31 cellular contexts compared by ENCODE assay signal in genomic region chrX:38138900-38139299, GRCh38.
"Had no signal": no experiment of that assay in that cellular context is flagged by ENCODE, and none has a peak within 500 bp of the region (broad histone marks: within the 10 kb centered on the region; RNA-seq: fewer than 3 reads in every experiment).

No MANE protein-coding gene starts in this region.

- H3K4me3 Mint-ChIP-seq: activated CD4-positive, alpha-beta memory T cell treated with anti-CD3 and anti-CD28 coated beads, Interleukin-2, amount 10 ng/mL, durations not matched to agents 7 days and 5 days; activated CD4-positive, alpha-beta T cell treated with anti-CD3 and anti-CD28 coated beads, Interleukin-2, amount 10 ng/mL, durations not matched to agents 7 days and 5 days; activated naive CD8-positive, alpha-beta T cell; activated T-cell treated with anti-CD3 and anti-CD28 coated beads, Interleukin-2, amount 50 U/mL, for 24 hours; activated T-cell treated with anti-CD3 and anti-CD28 coated beads, Interleukin-2, amount 50 U/mL, for 72 hours; central memory CD8-positive, alpha-beta T cell; effector memory CD8-positive, alpha-beta T cell; WTC11 had no signal

- H3K36me3 ChIP-seq: brain microvascular endothelial cell had no signal

- H3K27me3 Mint-ChIP-seq: activated CD4-positive, alpha-beta memory T cell treated with anti-CD3 and anti-CD28 coated beads, Interleukin-2, amount 10 ng/mL, durations not matched to agents 7 days and 5 days; activated naive CD8-positive, alpha-beta T cell; central memory CD8-positive, alpha-beta T cell had no signal

- H3K27me3 ChIP-seq: brain microvascular endothelial cell had no signal

- H3K4me1 Mint-ChIP-seq: activated CD4-positive, alpha-beta memory T cell treated with anti-CD3 and anti-CD28 coated beads, Interleukin-2, amount 10 ng/mL, durations not matched to agents 7 days and 5 days; activated CD4-positive, alpha-beta T cell treated with anti-CD3 and anti-CD28 coated beads, Interleukin-2, amount 10 ng/mL, durations not matched to agents 7 days and 5 days; central memory CD8-positive, alpha-beta T cell had no signal

- H3K9me3 Mint-ChIP-seq: activated CD4-positive, alpha-beta memory T cell treated with anti-CD3 and anti-CD28 coated beads, Interleukin-2, amount 10 ng/mL, durations not matched to agents 7 days and 5 days; activated CD4-positive, alpha-beta T cell treated with anti-CD3 and anti-CD28 coated beads, Interleukin-2, amount 10 ng/mL, durations not matched to agents 7 days and 5 days; activated T-cell treated with anti-CD3 and anti-CD28 coated beads, Interleukin-2, amount 50 U/mL, for 24 hours; activated T-cell treated with anti-CD3 and anti-CD28 coated beads, Interleukin-2, amount 50 U/mL, for 72 hours; central memory CD8-positive, alpha-beta T cell; effector memory CD8-positive, alpha-beta T cell; WTC11 had no signal

- H3K36me3 Mint-ChIP-seq: activated naive CD8-positive, alpha-beta T cell; WTC11 had no signal

- H3K27ac ChIP-seq: brain microvascular endothelial cell, VCaP had no signal

- ATAC-seq: activated T-cell treated with anti-CD3 and anti-CD28 coated beads, Interleukin-2, amount 50 U/mL, for 72 hours; effector memory CD8-positive, alpha-beta T cell; esophagus mucosa; WTC11 had no signal

- FAIRE-seq: bronchial epithelial cell, colon, frontal cortex, TTC549 had no signal

- H3K27ac Mint-ChIP-seq: activated CD4-positive, alpha-beta memory T cell treated with anti-CD3 and anti-CD28 coated beads, Interleukin-2, amount 10 ng/mL, durations not matched to agents 7 days and 5 days; activated CD4-positive, alpha-beta T cell treated with anti-CD3 and anti-CD28 coated beads, Interleukin-2, amount 10 ng/mL, durations not matched to agents 7 days and 5 days; activated naive CD8-positive, alpha-beta T cell; activated T-cell treated with anti-CD3 and anti-CD28 coated beads, Interleukin-2, amount 50 U/mL, for 24 hours; activated T-cell treated with anti-CD3 and anti-CD28 coated beads, Interleukin-2, amount 50 U/mL, for 72 hours; effector memory CD8-positive, alpha-beta T cell; WTC11 had no signal

- DNase-seq: activated CD4-positive, alpha-beta memory T cell treated with anti-CD3 and anti-CD28 coated beads, Interleukin-2, amount 10 ng/mL, durations not matched to agents 7 days and 5 days; activated CD4-positive, alpha-beta T cell treated with anti-CD3 and anti-CD28 coated beads for 1 hour; activated CD4-positive, alpha-beta T cell treated with anti-CD3 and anti-CD28 coated beads for 4 hours; activated CD4-positive, alpha-beta T cell treated with anti-CD3 and anti-CD28 coated beads, Interleukin-2, amount 10 ng/mL, durations not matched to agents 7 days and 5 days; activated CD4-positive, alpha-beta T cell treated with anti-CD3 and anti-CD28 coated beads, Interleukin-2, amount 50 U/mL, for 4 hours; activated CD8-positive, alpha-beta memory T cell treated with anti-CD3 and anti-CD28 coated beads, Interleukin-2, amount 50 U/mL, for 48 hours; activated effector memory CD4-positive, alpha-beta T cell treated with Interleukin-2 at 50 U/mL for 16 hours; activated gamma-delta T cell treated with Interleukin-2 at 50 U/mL for 16 hours; activated naive CD4-positive, alpha-beta T cell treated with anti-CD3 and anti-CD28 coated beads, Interleukin-2, amount 50 U/mL, for 16 hours; activated naive CD4-positive, alpha-beta T cell treated with Interleukin-2 at 50 U/mL for 16 hours; activated T-cell treated with anti-CD3 and anti-CD28 coated beads for 4 hours; activated T-cell treated with anti-CD3 and anti-CD28 coated beads, Interleukin-2, amount 50 U/mL, for 24 hours; activated T-cell treated with anti-CD3 and anti-CD28 coated beads, Interleukin-2, amount 50 U/mL, for 72 hours; amniotic stem cell; anterior cingulate cortex; brain microvascular endothelial cell; cortex of kidney; effector CD4-positive, alpha-beta T cell; effector memory CD8-positive, alpha-beta T cell; foreskin fibroblast; head of caudate nucleus; T-helper 2 cell had no signal
